ENCODE assay signal across 1 cellular context in the genomic region with DNA sequence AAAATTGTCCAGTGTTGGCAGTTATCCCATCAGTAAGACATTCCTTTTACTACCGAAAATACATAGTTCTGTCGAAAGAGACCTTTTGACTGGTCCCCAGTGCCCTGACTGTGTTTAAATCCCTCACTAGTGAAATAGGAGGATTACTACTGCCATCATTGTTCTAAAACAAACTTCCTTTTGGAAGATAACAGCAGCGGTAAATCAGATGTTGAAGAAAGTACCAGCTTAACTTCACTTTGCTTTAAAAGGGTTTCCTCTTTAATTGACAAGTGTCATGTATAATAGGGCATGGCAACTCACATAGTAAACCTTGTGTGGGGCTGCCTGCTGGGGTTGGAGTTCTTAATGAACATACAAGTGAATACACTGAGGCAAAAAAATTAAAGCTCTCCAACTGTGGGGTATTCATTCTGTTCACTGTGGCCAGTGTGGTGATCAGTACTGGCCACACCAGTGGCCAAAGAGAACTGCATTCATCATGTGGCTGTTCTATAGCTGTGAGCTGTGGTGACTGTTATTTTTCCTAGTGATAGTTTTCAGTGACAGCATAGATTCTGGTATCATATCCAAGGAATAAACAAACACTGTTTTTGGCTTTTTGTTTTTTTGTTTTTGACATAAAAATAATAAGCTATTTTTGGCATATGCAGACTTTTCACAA.
TF ChIP-seq lines count a peak whose summit lies in the region.

No MANE protein-coding gene starts in this region.

TF ChIP-seq in liver, 16 proteins besides CTCF, POLR2A, EP300 and RAD21 (continued from another document):
- no peak for TF ChIP-seq HNF4G (IDR thresholded peaks at IDR 0.05)
- no peak for TF ChIP-seq NR2F2 (IDR thresholded peaks at IDR 0.05)
- TF ChIP-seq RXRA (IDR thresholded peaks at IDR 0.05), result no peak
- no peak for TF ChIP-seq JUND (IDR thresholded peaks at IDR 0.05)
- no peak for TF ChIP-seq SP1 (IDR thresholded peaks at IDR 0.05)
- TF ChIP-seq GABPA (IDR thresholded peaks at IDR 0.05 in 1 of 2, conservative IDR thresholded peaks at IDR 0.05 in 1 of 2), result no peak
- TF ChIP-seq, protein P1, sequence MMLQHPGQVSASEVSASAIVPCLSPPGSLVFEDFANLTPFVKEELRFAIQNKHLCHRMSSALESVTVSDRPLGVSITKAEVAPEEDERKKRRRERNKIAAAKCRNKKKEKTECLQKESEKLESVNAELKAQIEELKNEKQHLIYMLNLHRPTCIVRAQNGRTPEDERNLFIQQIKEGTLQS (IDR thresholded peaks at IDR 0.05), result no peak
- TF ChIP-seq EGR1 (IDR thresholded peaks at IDR 0.05; ENCODE audit: low read depth in 2 of 2), result no peak
